In the genomic region with DNA sequence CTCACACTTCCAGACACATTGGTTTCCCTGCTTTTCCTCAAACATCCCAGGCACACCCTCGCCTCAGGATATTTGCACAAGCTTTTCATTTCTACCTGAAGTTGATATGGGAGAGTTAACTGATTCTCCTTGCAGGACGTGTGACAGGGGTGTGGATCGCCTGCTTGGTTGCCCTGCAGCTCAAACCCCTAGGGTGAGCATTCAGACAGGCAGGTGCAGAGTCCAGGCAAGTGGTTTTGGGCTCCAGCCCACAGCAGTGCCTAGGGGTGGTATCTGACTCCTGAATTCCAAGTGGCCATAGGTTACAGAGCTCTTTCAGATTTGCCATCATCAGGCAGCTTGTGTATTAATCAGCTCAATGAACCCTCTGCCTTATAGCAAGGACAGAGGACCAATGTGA, we compare ENCODE assay signal across 31 cellular contexts.
"Had no signal": no experiment of that assay in that cellular context is flagged by ENCODE, and none has a peak within 500 bp of the region (broad histone marks: within the 10 kb centered on the region; RNA-seq: fewer than 3 reads in every experiment).

No MANE protein-coding gene starts in this region.

- H3K9ac ChIP-seq: parathyroid adenoma had no signal

- H3K4me3 ChIP-seq: breast epithelium, esophagus squamous epithelium, heart right ventricle, psoas muscle, sigmoid colon, stomach, thyroid gland had no signal

- H3K27me3 ChIP-seq: breast epithelium, esophagus squamous epithelium, heart right ventricle, sigmoid colon, stomach, thyroid gland had no signal

- ATAC-seq: activated CD8-positive, alpha-beta T cell treated with anti-CD3 and anti-CD28 coated beads for 36 hours; activated T-cell treated with anti-CD3 and anti-CD28 coated beads, Interleukin-2, amount 50 U/mL, for 4 hours; activated T-helper 17 cell treated with anti-CD3 and anti-CD28 coated beads, Interleukin-2, amount 50 U/mL, for 72 hours; heart right ventricle; left cardiac atrium; left ventricle myocardium superior; naive thymus-derived CD8-positive, alpha-beta T cell; psoas muscle; stimulated activated effector memory CD8-positive, alpha-beta T cell treated with anti-CD3 and anti-CD28 coated beads, Interleukin-12 subunit alpha, Interleukin-12 subunit beta, amount 100 ng/mL, for 72 hours had no signal

- FAIRE-seq: keratinocyte, small intestine had no signal

- H3K27ac ChIP-seq: breast epithelium, epithelial cell of prostate, esophagus squamous epithelium, heart right ventricle, parathyroid adenoma, psoas muscle, sigmoid colon, stomach, thyroid gland, WERI-Rb-1 had no signal

- H3K36me3 ChIP-seq: breast epithelium, esophagus squamous epithelium, heart right ventricle, sigmoid colon, stomach, thyroid gland, WERI-Rb-1 had no signal

- H2AFZ ChIP-seq: parathyroid adenoma had no signal

- H3K4me1 ChIP-seq: breast epithelium, esophagus squamous epithelium, heart right ventricle, parathyroid adenoma, psoas muscle, sigmoid colon, stomach, thyroid gland had no signal

- DNase-seq: activated CD4-positive, alpha-beta T cell treated with anti-CD3 and anti-CD28 coated beads, Interleukin-2, amount 50 U/mL, for 1 hour; activated CD4-positive, CD25-positive, alpha-beta regulatory T cell treated with anti-CD3 and anti-CD28 coated beads, Interleukin-2, amount 50 U/mL, for 72 hours; activated CD8-positive, alpha-beta T cell treated with anti-CD3 and anti-CD28 coated beads for 36 hours; activated gamma-delta T cell treated with Interleukin-2 at 50 U/mL for 16 hours; activated naive CD4-positive, alpha-beta T cell treated with anti-CD3 and anti-CD28 coated beads, Interleukin-2, amount 50 U/mL, for 16 hours; activated T-cell treated with anti-CD3 and anti-CD28 coated beads, Interleukin-2, amount 50 U/mL, for 4 hours; amniotic stem cell; central memory CD4-positive, alpha-beta T cell; esophagus squamous epithelium; foreskin melanocyte; heart right ventricle; left cardiac atrium; left ventricle myocardium superior; mammary epithelial cell; midbrain; naive thymus-derived CD8-positive, alpha-beta T cell; occipital lobe; psoas muscle; sigmoid colon; small intestine; stimulated activated CD4-positive, alpha-beta T cell treated with anti-CD3 and anti-CD28 coated beads, Interleukin-4, amount 100 ng/mL, for 24 hours; stomach; T1000; thyroid gland; WERI-Rb-1 had no signal

- H3K9me3 ChIP-seq: breast epithelium, esophagus squamous epithelium, psoas muscle, sigmoid colon, stomach, thyroid gland had no signal

- H3K79me2 ChIP-seq: parathyroid adenoma had no signal
